In the genomic region with DNA sequence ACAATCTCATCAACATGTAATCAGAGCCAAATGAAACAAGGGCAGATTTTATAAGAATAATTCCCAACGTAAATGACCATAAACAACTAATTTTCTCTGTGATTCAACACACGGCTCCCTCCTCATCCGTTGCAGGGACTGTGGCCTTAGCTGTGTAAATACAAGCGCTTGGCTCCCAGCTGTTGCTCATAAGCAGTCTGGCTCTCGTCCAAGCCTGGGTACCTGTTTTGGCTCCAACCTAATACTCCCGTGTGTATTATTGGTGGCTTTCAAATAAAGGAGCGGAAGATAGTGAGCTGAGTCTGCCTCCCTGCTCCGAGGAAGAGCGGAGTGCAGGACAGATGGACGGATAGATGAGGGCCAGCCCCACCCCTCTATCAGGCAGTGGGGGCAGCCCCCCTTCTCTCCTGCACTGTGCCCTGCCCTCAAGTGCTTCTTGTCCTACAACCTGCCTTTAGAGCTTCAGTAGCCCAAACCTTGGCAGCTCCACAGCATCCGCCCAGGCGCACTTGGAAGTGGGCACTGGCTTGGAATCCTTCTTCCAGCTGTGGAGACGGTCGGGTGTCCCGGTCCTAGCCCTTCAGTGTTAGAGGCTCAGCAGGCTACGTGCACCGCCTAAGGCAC, we compare ENCODE assay signal across 1 cellular context.
TF ChIP-seq lines count a peak whose summit lies in the region.

No MANE protein-coding gene starts in this region.

TF ChIP-seq in SK-N-SH treated with all-trans-retinoic acid at 6 μM for 48 hours, 23 proteins besides CTCF, POLR2A, EP300 and RAD21 (continued from another document):
- TF ChIP-seq, protein P1, sequence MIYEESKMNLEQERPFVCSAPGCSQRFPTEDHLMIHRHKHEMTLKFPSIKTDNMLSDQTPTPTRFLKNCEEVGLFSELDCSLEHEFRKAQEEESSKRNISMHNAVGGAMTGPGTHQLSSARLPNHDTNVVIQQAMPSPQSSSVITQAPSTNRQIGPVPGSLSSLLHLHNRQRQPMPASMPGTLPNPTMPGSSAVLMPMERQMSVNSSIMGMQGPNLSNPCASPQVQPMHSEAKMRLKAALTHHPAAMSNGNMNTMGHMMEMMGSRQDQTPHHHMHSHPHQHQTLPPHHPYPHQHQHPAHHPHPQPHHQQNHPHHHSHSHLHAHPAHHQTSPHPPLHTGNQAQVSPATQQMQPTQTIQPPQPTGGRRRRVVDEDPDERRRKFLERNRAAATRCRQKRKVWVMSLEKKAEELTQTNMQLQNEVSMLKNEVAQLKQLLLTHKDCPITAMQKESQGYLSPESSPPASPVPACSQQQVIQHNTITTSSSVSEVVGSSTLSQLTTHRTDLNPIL (CRISPR knock-in tag; IDR thresholded peaks at IDR 0.05; ENCODE audit: low read depth) = no peak
- TF ChIP-seq ARNTL (CRISPR knock-in tag; IDR thresholded peaks at IDR 0.05; ENCODE audit: borderline replicate concordance, low read depth) = no peak
- no peak for TF ChIP-seq SNAI2 (CRISPR knock-in tag; IDR thresholded peaks at IDR 0.05)
- no peak for TF ChIP-seq TCF4 (CRISPR knock-in tag; IDR thresholded peaks at IDR 0.05; ENCODE audit: borderline replicate concordance)
